Comparison of ENCODE assay signal across 8 cellular contexts in the genomic region with DNA sequence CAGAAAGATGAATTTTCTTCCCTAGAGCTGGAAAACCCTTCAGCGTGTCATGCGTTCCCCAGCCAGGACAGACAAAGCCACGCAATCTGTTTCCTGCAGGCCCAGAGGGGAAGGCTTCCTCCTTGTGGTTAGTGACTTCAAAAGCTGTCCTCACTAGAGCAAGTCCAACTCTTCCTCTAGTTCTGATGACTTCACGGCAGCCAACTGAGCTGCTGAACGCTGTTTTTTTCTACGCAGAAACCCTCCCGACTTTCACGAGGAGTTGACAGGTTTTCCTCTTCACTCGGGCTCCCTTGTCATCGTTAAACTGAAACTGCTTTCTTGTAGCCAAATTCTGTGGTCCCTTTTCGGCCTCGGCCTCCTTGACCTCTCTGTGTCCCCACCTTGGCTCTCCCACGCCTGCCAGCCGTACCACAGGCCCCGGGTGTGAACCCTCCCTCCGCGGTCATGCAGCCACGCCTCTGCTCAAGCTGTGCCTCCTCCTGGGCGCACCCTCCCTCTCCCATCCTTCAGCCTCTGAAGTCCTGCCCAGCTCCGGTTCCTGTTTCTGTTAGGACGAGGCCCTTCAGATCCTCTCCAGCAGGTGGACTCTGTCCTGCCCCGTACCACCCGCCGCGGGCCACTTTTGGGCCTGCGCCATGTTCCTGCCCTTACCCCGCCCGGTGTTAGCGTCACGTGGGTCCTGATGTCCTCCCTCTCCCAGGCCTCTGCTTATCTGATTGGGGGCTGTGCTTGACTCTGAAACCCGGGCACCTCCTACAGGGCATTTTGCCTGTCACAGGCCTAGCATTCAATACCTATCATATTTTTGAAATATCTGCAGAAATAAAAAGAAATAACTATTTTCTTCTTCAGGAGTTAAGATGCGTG. TPM values are rescaled to one million over a fixed set of nuclear protein-coding genes. Genes with fewer than 3 reads are reported as not detected.
DNase-seq lines count a peak whose midpoint lies in the region; ATAC-seq, FAIRE-seq and TF ChIP-seq lines count a peak whose summit lies in the region.

No MANE protein-coding gene starts in this region.

- peak; percentile 93 for FAIRE-seq in RCC 7860 (lab: Jason Lieb, UNC)

- peaks cover 21% of the 10 kb centered on the region for H3K4me1 ChIP-seq in CD4-positive, CD25-positive, alpha-beta regulatory T cell (ENCODE audit: control insufficient read depth, insufficient read depth, low read length, poor library complexity, severe bottlenecking)
- peaks cover 18% of the 10 kb centered on the region for H3K4me1 ChIP-seq in suprapubic skin

- ATAC-seq in CD4-positive, CD25-positive, alpha-beta regulatory T cell (ENCODE audit: low read depth in 2 of 2), result peak; percentile 93 to 95
- peak; percentile 93 for ATAC-seq in GM19452 (IDR thresholded peaks at IDR 0.05; ENCODE audit: unreplicated experiment)
- ATAC-seq in HG03571 (IDR thresholded peaks at IDR 0.05; ENCODE audit: unreplicated experiment), result peak; percentile 87
- peak; percentile 91 for ATAC-seq in activated T-helper 17 cell treated with anti-CD3 and anti-CD28 coated beads, Interleukin-2, amount 50 U/mL, for 72 hours (replicated peaks)

- H3K36me3 Mint-ChIP-seq in CD4-positive, CD25-positive, alpha-beta regulatory T cell, result no peaks in the 10 kb centered on the region
- H3K36me3 Mint-ChIP-seq in activated T-helper 17 cell treated with anti-CD3 and anti-CD28 coated beads, Interleukin-2, amount 50 U/mL, for 72 hours (ENCODE audit: low read depth), result no peaks in the 10 kb centered on the region

- 62% methylated on average over 32 of the region's 32 CpGs for WGBS in suprapubic skin

- H3K36me3 ChIP-seq in CD4-positive, CD25-positive, alpha-beta regulatory T cell (ENCODE audit: control insufficient read depth, insufficient read depth, low read length), result no peaks in the 10 kb centered on the region
- no peaks in the 10 kb centered on the region for H3K36me3 ChIP-seq in suprapubic skin

- no peaks in the 10 kb centered on the region for H3K9me3 ChIP-seq in CD4-positive, CD25-positive, alpha-beta regulatory T cell (ENCODE audit: control insufficient read depth in 2 of 2, low read length in 2 of 2)
- H3K9me3 ChIP-seq in suprapubic skin, result no peaks in the 10 kb centered on the region

- H3K4me3 ChIP-seq in CD4-positive, CD25-positive, alpha-beta regulatory T cell (ENCODE audit: low read depth, low read length), result peak overlapping the region; percentile 80
- peak overlapping the region; percentile 55 for H3K4me3 ChIP-seq in fibroblast of the aortic adventitia (ENCODE audit: low read depth, low read length)
- peak overlapping the region; percentile 34 for H3K4me3 ChIP-seq in suprapubic skin

- no peaks in the 10 kb centered on the region for H3K27me3 ChIP-seq in CD4-positive, CD25-positive, alpha-beta regulatory T cell (ENCODE audit: control insufficient read depth, insufficient read depth, low read length)
- H3K27me3 ChIP-seq in suprapubic skin, result no peaks in the 10 kb centered on the region

- H3K27me3 Mint-ChIP-seq in CD4-positive, CD25-positive, alpha-beta regulatory T cell, result no peaks in the 10 kb centered on the region
- H3K27me3 Mint-ChIP-seq in activated T-helper 17 cell treated with anti-CD3 and anti-CD28 coated beads, Interleukin-2, amount 50 U/mL, for 72 hours, result no peaks in the 10 kb centered on the region

- H3K9me3 Mint-ChIP-seq in CD4-positive, CD25-positive, alpha-beta regulatory T cell, result no peaks in the 10 kb centered on the region
- no peaks in the 10 kb centered on the region for H3K9me3 Mint-ChIP-seq in activated T-helper 17 cell treated with anti-CD3 and anti-CD28 coated beads, Interleukin-2, amount 50 U/mL, for 72 hours

- peak; percentile 74 to 88 (median 82) for DNase-seq in CD4-positive, CD25-positive, alpha-beta regulatory T cell
- DNase-seq in RCC 7860 (ENCODE audit: low spot score) (peak; percentile 97), fibroblast of the aortic adventitia (ENCODE audit: low read depth) (peak; percentile 80), nucleus accumbens (lab: John Stamatoyannopoulos, UW) (peak in 38 of 56 donors; percentile 4 to 62 (median 26)), suprapubic skin (ENCODE audit: low spot score in 2 of 2) (peak; percentile 89 to 93)

- no peak for TF ChIP-seq POLR2A in suprapubic skin (IDR thresholded peaks at IDR 0.05)

- TF ChIP-seq CTCF in fibroblast of the aortic adventitia (IDR thresholded peaks at IDR 0.05; ENCODE audit: insufficient read depth, low read length), result peak; percentile 47
- TF ChIP-seq CTCF in suprapubic skin (IDR thresholded peaks at IDR 0.05), result peak; percentile 11 to 25

- peak overlapping the region; percentile 98 to 100 (median 99) for H3K27ac Mint-ChIP-seq in CD4-positive, CD25-positive, alpha-beta regulatory T cell
- peak overlapping the region; percentile 93 for H3K27ac Mint-ChIP-seq in activated T-helper 17 cell treated with anti-CD3 and anti-CD28 coated beads, Interleukin-2, amount 50 U/mL, for 72 hours

- peak overlapping the region; percentile 78 for H3K27ac ChIP-seq in CD4-positive, CD25-positive, alpha-beta regulatory T cell (ENCODE audit: insufficient read depth, low read length, poor library complexity, severe bottlenecking)
- H3K27ac ChIP-seq in suprapubic skin, result peak overlapping the region; percentile 69

- peaks cover 21 to 50% (median 37%) of the 10 kb centered on the region in 4 donors for H3K4me1 Mint-ChIP-seq in CD4-positive, CD25-positive, alpha-beta regulatory T cell
- peaks cover 11% of the 10 kb centered on the region for H3K4me1 Mint-ChIP-seq in activated T-helper 17 cell treated with anti-CD3 and anti-CD28 coated beads, Interleukin-2, amount 50 U/mL, for 72 hours

- H3K4me3 Mint-ChIP-seq in CD4-positive, CD25-positive, alpha-beta regulatory T cell, result peak overlapping the region; percentile 87 to 99 (median 93)
- peak overlapping the region; percentile 88 for H3K4me3 Mint-ChIP-seq in activated T-helper 17 cell treated with anti-CD3 and anti-CD28 coated beads, Interleukin-2, amount 50 U/mL, for 72 hours

- no peak for TF ChIP-seq EP300 in suprapubic skin (IDR thresholded peaks at IDR 0.05)

RNA-seq across cellular contexts. Expression of gene CUX1, which starts 39.3 kb away (rescaled TPM):
- 45.1 TPM for total RNA-seq in CD4-positive, CD25-positive, alpha-beta regulatory T cell
- polyA plus RNA-seq in CD4-positive, CD25-positive, alpha-beta regulatory T cell, result 1 to 10 TPM; 6.0 to 9.6 (median 7.6) TPM
- 10 to 100 TPM; 12.0 to 13.8 TPM for total RNA-seq in activated T-helper 17 cell treated with anti-CD3 and anti-CD28 coated beads, Interleukin-2, amount 50 U/mL, for 72 hours
- 36.1 and 44.2 TPM in 2 replicates for total RNA-seq in fibroblast of the aortic adventitia (ENCODE audit: low replicate concordance)
- total RNA-seq in suprapubic skin, result 10 to 100 TPM; 52.5 to 93.6 (median 63.7) TPM

Comparison
In these comparisons a context has a peak if more than half of its experiments do, and no peak if none do; other contexts are left out.
1. Peak in every context shown above with its lines: DNase-seq, ATAC-seq, H3K4me3 ChIP-seq and H3K27ac ChIP-seq.
2. DNase-seq: peak in every context shown above with its lines; median percentile 97 in RCC 7860; 91 in suprapubic skin; 82 in CD4-positive, CD25-positive, alpha-beta regulatory T cell; 80 in fibroblast of the aortic adventitia; 26 in nucleus accumbens.